1 cellular context compared by ENCODE assay signal in the genomic region with DNA sequence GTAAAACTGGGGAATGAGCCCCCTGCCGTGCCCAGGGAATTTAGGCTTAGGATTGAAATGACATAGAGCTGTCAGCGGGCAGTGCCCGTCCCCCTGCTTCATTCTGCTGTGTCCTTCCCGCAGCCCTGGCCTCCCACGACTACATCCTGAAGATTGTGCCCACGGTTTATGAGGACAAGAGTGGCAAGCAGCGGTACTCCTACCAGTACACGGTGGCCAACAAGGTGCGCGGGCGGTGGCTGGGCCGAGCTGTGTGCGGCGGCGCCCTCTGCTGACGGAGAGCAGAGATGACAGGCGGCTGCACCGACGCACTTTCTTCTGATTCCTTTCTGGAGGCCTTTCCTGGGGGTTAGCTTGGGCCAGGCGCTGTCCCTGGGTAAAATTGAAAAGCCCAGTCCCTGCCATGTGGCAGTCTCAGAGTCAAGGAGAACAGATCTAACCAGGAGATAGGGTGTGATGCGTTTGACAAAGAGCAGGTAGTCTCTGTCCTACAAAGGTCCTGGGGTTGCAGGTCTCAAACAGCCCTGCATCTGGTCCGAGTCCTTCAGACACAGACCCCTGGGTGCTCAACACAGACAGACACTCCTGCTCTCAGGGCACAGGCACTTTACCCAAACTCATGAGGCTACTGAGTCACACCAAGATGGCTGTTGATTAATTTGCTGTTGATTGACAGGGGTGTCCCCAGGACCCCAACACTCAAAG.
TF ChIP-seq lines count a peak whose summit lies in the region.

No MANE protein-coding gene starts in this region.

TF ChIP-seq in A549, 52 proteins besides CTCF, POLR2A, EP300 and RAD21 (continued from another document):
- TF ChIP-seq TP53 (CRISPR knock-in tag; IDR thresholded peaks at IDR 0.05) (no peak), JUNB (IDR thresholded peaks at IDR 0.05) (no peak), ZC3H11A (IDR thresholded peaks at IDR 0.05) (no peak), BCL3 (IDR thresholded peaks at IDR 0.05) (no peak), SREBF2 (IDR thresholded peaks at IDR 0.05) (no peak), HMGXB4 (CRISPR knock-in tag; IDR thresholded peaks at IDR 0.05; ENCODE audit: borderline replicate concordance) (no peak), FOSL2 (IDR thresholded peaks at IDR 0.05) (no peak), FOSL2 (CRISPR knock-in tag; IDR thresholded peaks at IDR 0.05) (peak; percentile 20), HOXB13 (CRISPR knock-in tag; IDR thresholded peaks at IDR 0.05; ENCODE audit: low read depth) (peak; percentile 96), JUN (IDR thresholded peaks at IDR 0.05) (peak in 1 of 2 experiments; percentile 58; a peak in 1 of 5 replicates), E2F6 (IDR thresholded peaks at IDR 0.05; ENCODE audit: borderline replicate concordance, low read depth) (no peak), CHD4 (IDR thresholded peaks at IDR 0.05; ENCODE audit: borderline replicate concordance) (no peak), HOXB5 (CRISPR knock-in tag; IDR thresholded peaks at IDR 0.05) (peak; percentile 94), RARB (CRISPR knock-in tag; IDR thresholded peaks at IDR 0.05) (peak; percentile 66; the same call in 1 of the 2 replicates), EHMT2 (IDR thresholded peaks at IDR 0.05; ENCODE audit: low read depth) (no peak), ZSCAN20 (CRISPR knock-in tag; IDR thresholded peaks at IDR 0.05) (0 out of 2 replicates have a peak, but pooled peaks have one; percentile 3)
- TF ChIP-seq, protein P1, sequence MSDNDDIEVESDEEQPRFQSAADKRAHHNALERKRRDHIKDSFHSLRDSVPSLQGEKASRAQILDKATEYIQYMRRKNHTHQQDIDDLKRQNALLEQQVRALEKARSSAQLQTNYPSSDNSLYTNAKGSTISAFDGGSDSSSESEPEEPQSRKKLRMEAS (IDR thresholded peaks at IDR 0.05), result peak; percentile 78
- TF ChIP-seq, protein P2, sequence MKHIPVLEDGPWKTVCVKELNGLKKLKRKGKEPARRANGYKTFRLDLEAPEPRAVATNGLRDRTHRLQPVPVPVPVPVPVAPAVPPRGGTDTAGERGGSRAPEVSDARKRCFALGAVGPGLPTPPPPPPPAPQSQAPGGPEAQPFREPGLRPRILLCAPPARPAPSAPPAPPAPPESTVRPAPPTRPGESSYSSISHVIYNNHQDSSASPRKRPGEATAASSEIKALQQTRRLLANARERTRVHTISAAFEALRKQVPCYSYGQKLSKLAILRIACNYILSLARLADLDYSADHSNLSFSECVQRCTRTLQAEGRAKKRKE (CRISPR knock-in tag; IDR thresholded peaks at IDR 0.05; ENCODE audit: low read depth), result peak; percentile 95
